In the genomic region with DNA sequence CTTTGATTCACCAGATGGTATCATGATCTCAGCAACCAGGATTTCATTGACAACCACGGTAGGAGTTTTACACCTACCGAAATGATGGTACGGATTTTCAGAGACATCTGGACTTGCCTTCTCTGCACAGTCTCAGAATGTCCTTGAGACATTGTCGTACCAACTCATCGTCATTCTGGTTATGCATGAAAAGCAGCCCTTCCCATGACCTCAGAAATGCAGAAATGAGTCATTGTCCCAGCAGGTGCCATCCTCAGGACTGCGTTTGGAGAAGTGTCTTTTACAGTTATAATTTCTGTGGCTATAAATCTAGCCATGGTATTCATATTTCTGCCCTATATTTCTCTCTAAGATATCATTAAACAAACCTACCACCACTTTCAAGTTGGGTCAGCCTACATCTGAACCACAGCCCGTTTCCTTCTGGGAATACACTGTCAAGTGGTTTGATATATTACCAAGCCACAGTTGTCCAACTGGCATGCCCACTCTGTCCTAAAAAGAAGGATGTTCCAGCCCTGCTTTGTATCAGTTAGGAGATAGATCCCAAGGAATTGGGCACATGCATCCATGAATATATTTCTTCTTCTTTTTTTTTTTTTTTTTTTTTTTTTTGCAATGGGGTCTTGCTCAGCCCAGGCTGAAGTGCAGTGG, we compare ENCODE assay signal across 8 cellular contexts. TPM values are rescaled to one million over a fixed set of nuclear protein-coding genes. Genes with fewer than 3 reads are reported as not detected.
DNase-seq lines count a peak whose midpoint lies in the region; ATAC-seq and TF ChIP-seq lines count a peak whose summit lies in the region.

No MANE protein-coding gene starts in this region.

- no peak for TF ChIP-seq CTCF in astrocyte of the spinal cord (IDR thresholded peaks at IDR 0.05; ENCODE audit: low read depth, low read length)

- H3K4me2 ChIP-seq in BLaER1 treated with 17β-estradiol and CSF1 and Interleukin-3, amounts not matched to agents 10 nM and 100 nM = peak overlapping the region in 9 of 11 experiments; percentile 5 to 47 (median 37); a peak in 15 of 22 replicates

- DNase-seq in astrocyte of the spinal cord (ENCODE audit: low read depth, low spot score) (peak; percentile 28), left ventricle myocardium superior (no peak)
- DNase-seq in stimulated activated naive CD4-positive, alpha-beta T cell treated with Interleukin-2 at 50 U/mL for 16 hours (lab: John Stamatoyannopoulos, UW) = no peak
- no peak for DNase-seq in stimulated activated CD4-positive, alpha-beta T cell treated with anti-CD3 and anti-CD28 coated beads, Interleukin-4, amount 100 ng/mL, for 1 hour

- no peak overlapping the region for H3K9ac ChIP-seq in BLaER1 treated with 17β-estradiol and CSF1 and Interleukin-3, amounts not matched to agents 10 nM and 100 nM

- no peaks in the 10 kb centered on the region for H4K20me1 ChIP-seq in BLaER1 treated with 17β-estradiol and CSF1 and Interleukin-3, amounts not matched to agents 10 nM and 100 nM

- H3K4me1 ChIP-seq in BLaER1 treated with 17β-estradiol and CSF1 and Interleukin-3, amounts not matched to agents 10 nM and 100 nM = peaks cover 4 to 33% (median 28%) of the 10 kb centered on the region in 10 experiments; a peak in 19 of 20 replicates

- intact Hi-C loops in left ventricle myocardium superior (cut with micrococcal nuclease) = loop anchor here (5.0 kb wide), 1 partner anchor 74 kb away; no protein-coding TSS in a partner anchor

- H3K27me3 ChIP-seq in BLaER1 treated with 17β-estradiol and CSF1 and Interleukin-3, amounts not matched to agents 10 nM and 100 nM = no peaks in the 10 kb centered on the region

- H3K36me3 ChIP-seq in BLaER1 treated with 17β-estradiol and CSF1 and Interleukin-3, amounts not matched to agents 10 nM and 100 nM = no peaks in the 10 kb centered on the region

- H3K9me3 ChIP-seq in BLaER1 treated with 17β-estradiol and CSF1 and Interleukin-3, amounts not matched to agents 10 nM and 100 nM (replicated peaks in 1 of 11) = no peaks in the 10 kb centered on the region

- no peak overlapping the region for H3K27ac ChIP-seq in BLaER1 treated with 17β-estradiol and CSF1 and Interleukin-3, amounts not matched to agents 10 nM and 100 nM

- in situ Hi-C loops in astrocyte of the spinal cord (cut with HindIII; ENCODE audit: low sequenced_read_pairs) = no loop called here

- no peak overlapping the region for H3K4me3 ChIP-seq in BLaER1 treated with 17β-estradiol and CSF1 and Interleukin-3, amounts not matched to agents 10 nM and 100 nM
- no peak overlapping the region for H3K4me3 ChIP-seq in astrocyte of the spinal cord (ENCODE audit: low read depth, low read length)

- ATAC-seq in GM18907 (IDR thresholded peaks at IDR 0.05; ENCODE audit: unreplicated experiment) (peak; percentile 82), HG03439 (IDR thresholded peaks at IDR 0.05; ENCODE audit: unreplicated experiment) (peak; percentile 71), left ventricle myocardium superior (no peak), GM21360 (IDR thresholded peaks at IDR 0.05; ENCODE audit: unreplicated experiment) (no peak)

RNA-seq across cellular contexts. Expression of a gene that starts 7.5 kb away (rescaled TPM):
- 0.55 TPM for total RNA-seq in left ventricle myocardium superior

RNA-seq across cellular contexts. Expression of a gene that starts 31.2 kb away (rescaled TPM):
- 836 TPM for total RNA-seq in left ventricle myocardium superior

Comparison
In these comparisons a context has a peak if more than half of its experiments do, and no peak if none do; other contexts are left out.
1. ATAC-seq: peak in GM18907 (single experiment) and HG03439 (single experiment); none in left ventricle myocardium superior (single experiment) and GM21360 (single experiment).